ENCODE assay signal across 8 cellular contexts in genomic region chr20:53642196-53643030, GRCh38. TPM values are rescaled to one million over a fixed set of nuclear protein-coding genes. Genes with fewer than 3 reads are reported as not detected.
DNase-seq lines count a peak whose midpoint lies in the region; ATAC-seq and TF ChIP-seq lines count a peak whose summit lies in the region.

No MANE protein-coding gene starts in this region.

- POLR2A ChIA-PET in Panc1 (lab: Charles Lee) = interaction anchor here (0.5 to 1.1 kb wide), 6 partner anchors 9 to 299 kb away, joined by 3 to 6 read pairs (median 4); no protein-coding TSS in a partner anchor

- H3K4me3 ChIP-seq in Panc1 (ENCODE audit: low read depth in 2 of 2, low read length in 2 of 2) = peak overlapping the region in 1 of 2 experiments; percentile 15; a peak in 2 of 4 replicates
- no peak overlapping the region for H3K4me3 ChIP-seq in skin epidermis

- peak; percentile 72 for DNase-seq in activated effector memory CD4-positive, alpha-beta T cell treated with anti-CD3 and anti-CD28 coated beads, Interleukin-2, amount 50 U/mL, for 16 hours
- DNase-seq in activated effector memory CD4-positive, alpha-beta T cell treated with Interleukin-2 at 50 U/mL for 16 hours = no peak
- DNase-seq in Panc1 (ENCODE audit: low read depth, low spot score) = no peak
- peak; percentile 24 for DNase-seq in activated naive CD4-positive, alpha-beta T cell treated with anti-CD3 and anti-CD28 coated beads, Interleukin-2, amount 50 U/mL, for 16 hours
- DNase-seq in left ventricle myocardium superior = no peak
- no peak for DNase-seq in foreskin melanocyte

- in situ Hi-C loops in Panc1 (cut with HindIII; ENCODE audit: low pct_unique_long_range_greater_than_20kb, low sequenced_read_pairs) = no loop called here

- no peaks in the 10 kb centered on the region for H3K27me3 ChIP-seq in Panc1 (ENCODE audit: control insufficient read depth, insufficient read depth, low read length)

- ATAC-seq in HG03097 (IDR thresholded peaks at IDR 0.05; ENCODE audit: low FRiP score, unreplicated experiment) = peak; percentile 46
- peak; percentile 96 for ATAC-seq in Panc1
- peak; percentile 90 for ATAC-seq in left ventricle myocardium superior

- no peaks in the 10 kb centered on the region for H3K9me3 ChIP-seq in Panc1 (ENCODE audit: control insufficient read depth, insufficient read depth, low read depth, low read length)

- peaks cover 36% of the 10 kb centered on the region for H3K4me1 ChIP-seq in Panc1 (ENCODE audit: control insufficient read depth, insufficient read depth, low read length)

- H3K36me3 ChIP-seq in Panc1 (ENCODE audit: control insufficient read depth, insufficient read depth, low read length) = no peaks in the 10 kb centered on the region

- H3K27ac ChIP-seq in Panc1 (ENCODE audit: low read length) (peak overlapping the region; percentile 99), skin epidermis (peak overlapping the region in 20 of 21 experiments; percentile 47 to 97 (median 84))

- no TSS peak for BruUV-seq in Panc1 (replicated peaks; lab: Mats Ljungman, UMichigan)

- CTCF ChIA-PET in Panc1 (lab: Charles Lee) = interaction anchor here (0.6 to 1.2 kb wide), 2 partner anchors 93 to 294 kb away, joined by 3 to 5 read pairs; no protein-coding TSS in a partner anchor

- no peak for TF ChIP-seq CTCF in Panc1 (IDR thresholded peaks at IDR 0.05)

- intact Hi-C loops in Panc1 (cut with micrococcal nuclease; ENCODE audit: unreplicated experiment) = no loop called here
- intact Hi-C loops in left ventricle myocardium superior (cut with micrococcal nuclease) = no loop called here

RNA-seq across cellular contexts. Expression of gene ZNF217, which starts 48.8 kb away (rescaled TPM):
- total RNA-seq in Panc1 (2021; ENCODE audit: unreplicated experiment) (210 TPM), left ventricle myocardium superior (8.0 TPM)
- polyA plus RNA-seq in Panc1 (2012; ENCODE audit: insufficient read length) = 80.1 TPM

Comparison
In these comparisons a context has a peak if more than half of its experiments do, and no peak if none do; other contexts are left out.
1. DNase-seq: peak in activated effector memory CD4-positive, alpha-beta T cell treated with anti-CD3 and anti-CD28 coated beads, Interleukin-2, amount 50 U/mL, for 16 hours (single experiment) and activated naive CD4-positive, alpha-beta T cell treated with anti-CD3 and anti-CD28 coated beads, Interleukin-2, amount 50 U/mL, for 16 hours (single experiment); none in activated effector memory CD4-positive, alpha-beta T cell treated with Interleukin-2 at 50 U/mL for 16 hours (single experiment), Panc1 (single experiment), left ventricle myocardium superior (single experiment) and foreskin melanocyte (single experiment).
2. ATAC-seq: peak in every context shown above with its lines; median percentile 96 in Panc1; 90 in left ventricle myocardium superior; 46 in HG03097.
3. RNA of gene ZNF217, which starts 48.8 kb away (total RNA-seq): 210 TPM in Panc1 (single experiment); 8.0 TPM in left ventricle myocardium superior (single experiment); every median in the first group is over 10 times any median in the second.